In the genomic region with DNA sequence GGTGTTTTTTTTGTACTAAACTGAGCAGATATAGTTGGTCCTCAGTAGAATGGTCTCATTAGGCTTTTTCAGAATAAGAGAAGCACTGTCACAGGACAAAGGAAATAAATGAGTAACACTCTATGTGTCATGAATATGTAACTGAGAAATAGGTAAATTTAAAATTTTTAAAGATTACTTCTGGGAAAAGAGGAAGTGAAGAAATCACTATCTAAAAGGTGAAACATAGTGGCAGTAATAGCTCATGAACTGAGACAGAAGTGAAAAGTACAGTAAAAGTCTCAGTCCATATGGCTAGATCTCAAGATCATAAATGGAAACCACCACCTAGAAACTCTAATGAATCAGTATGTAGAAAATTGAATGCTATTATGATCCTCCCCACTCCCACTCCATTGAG, we compare ENCODE assay signal across 11 cellular contexts.
DNase-seq lines count a peak whose midpoint lies in the region; ATAC-seq, FAIRE-seq and TF ChIP-seq lines count a peak whose summit lies in the region.
"Had no signal": no experiment of that assay in that cellular context is flagged by ENCODE, and none has a peak within 500 bp of the region (broad histone marks: within the 10 kb centered on the region; RNA-seq: fewer than 3 reads in every experiment).

No MANE protein-coding gene starts in this region.

- H3K27me3 ChIP-seq in GM12878 (replicated peaks in 1 of 2; ENCODE audit: control insufficient read depth in 2 of 2, insufficient read depth in 2 of 2, low read length in 1 of 2) (no peaks in the 10 kb centered on the region), GM23338 (ENCODE audit: insufficient read depth) (no peaks in the 10 kb centered on the region), gastrocnemius medialis (no peaks in the 10 kb centered on the region), gastroesophageal sphincter (no peaks in the 10 kb centered on the region)
- H3K27me3 ChIP-seq: heart right ventricle had no signal

- DNase-seq in GM12878 (ENCODE audit: low read depth, low spot score) = peak; percentile 31
- no peak for DNase-seq in GM23338 (ENCODE audit: low spot score)
- DNase-seq in gastrocnemius medialis = no peak
- DNase-seq in globus pallidus (ENCODE audit: low spot score) = no peak
- DNase-seq: activated CD4-positive, alpha-beta T cell treated with anti-CD3 and anti-CD28 coated beads for 1 hour; heart right ventricle had no signal

- TF ChIP-seq RAD21 in GM12878 (IDR thresholded peaks at IDR 0.05; ENCODE audit: insufficient read depth, low read depth, low read length) = no peak

- H3K9ac ChIP-seq in GM12878 (ENCODE audit: control insufficient read depth, insufficient read depth, low read length) = no peak overlapping the region

- H3K36me3 ChIP-seq in GM12878 (ENCODE audit: control insufficient read depth in 2 of 2, insufficient read depth in 2 of 2, low read length in 1 of 2) (no peaks in the 10 kb centered on the region), GM23338 (ENCODE audit: insufficient read depth) (no peaks in the 10 kb centered on the region), gastrocnemius medialis (no peaks in the 10 kb centered on the region), gastroesophageal sphincter (peaks cover 0 to 24% of the 10 kb centered on the region in 2 donors)
- H3K36me3 ChIP-seq: heart right ventricle, thoracic aorta had no signal

- peak; percentile 90 for ATAC-seq in GM18870 (IDR thresholded peaks at IDR 0.05; ENCODE audit: unreplicated experiment)
- ATAC-seq in GM21515 (IDR thresholded peaks at IDR 0.05; ENCODE audit: unreplicated experiment) = peak; percentile 72
- ATAC-seq in HG03139 (IDR thresholded peaks at IDR 0.05; ENCODE audit: unreplicated experiment) = peak; percentile 60
- peak; percentile 95 for ATAC-seq in GM12878
- no peak for ATAC-seq in GM23338
- no peak for ATAC-seq in gastrocnemius medialis
- ATAC-seq in gastroesophageal sphincter = no peak
- ATAC-seq: heart right ventricle had no signal

- peak; percentile 89 for FAIRE-seq in GM12878 (lab: Jason Lieb, UNC)

- in situ Hi-C loops in GM12878 (cut with MboI) (loop anchor here (5.0 kb wide), 1 partner anchor 222 kb away; no protein-coding TSS in a partner anchor), gastrocnemius medialis (cut with MboI; ENCODE audit: low sequenced_read_pairs in 4 of 4) (loop anchor here in 3 of 4 donors (5.0 to 10.0 kb wide), 3 partner anchors 269 to 382 kb away; no protein-coding TSS in a partner anchor)

- H3K36me3 Mint-ChIP-seq in GM23338 (ENCODE audit: low read depth) = no peaks in the 10 kb centered on the region

- no peaks in the 10 kb centered on the region for H3F3A ChIP-seq in GM23338 (replicated peaks; ENCODE audit: low read depth)

- H3K4me3 ChIP-seq in GM12878 (no peak overlapping the region), GM23338 (no peak overlapping the region), gastrocnemius medialis (no peak overlapping the region), gastroesophageal sphincter (no peak overlapping the region)
- H3K4me3 ChIP-seq: heart right ventricle, thoracic aorta had no signal

- H3K4me1 Mint-ChIP-seq in GM23338 = peaks cover 3% of the 10 kb centered on the region; the same call in 1 of the 3 replicates

- H3K27ac Mint-ChIP-seq in GM23338 = no peak overlapping the region

- H4K20me1 ChIP-seq in GM12878 (ENCODE audit: control insufficient read depth, insufficient read depth) = no peaks in the 10 kb centered on the region
- no peaks in the 10 kb centered on the region for H4K20me1 ChIP-seq in GM23338 (replicated peaks; ENCODE audit: insufficient read depth)

- no peak overlapping the region for H3K27ac ChIP-seq in GM12878 (ENCODE audit: control insufficient read depth, insufficient read depth)
- H3K27ac ChIP-seq in GM23338 (ENCODE audit: low read depth) = no peak overlapping the region
- H3K27ac ChIP-seq in gastrocnemius medialis = no peak overlapping the region
- no peak overlapping the region for H3K27ac ChIP-seq in gastroesophageal sphincter
- H3K27ac ChIP-seq: heart right ventricle, thoracic aorta had no signal

- CTCF ChIA-PET in GM12878 (lab: Yijun Ruan, JAX) = interaction anchor here (0.6 to 7.9 kb wide), 11 partner anchors 15 to 382 kb away, joined by 3 to 333 read pairs (median 3); a partner anchor contains a TSS

- H2AFZ ChIP-seq in GM12878 (ENCODE audit: control insufficient read depth, low read depth, low read length) (no peak overlapping the region), GM23338 (no peak overlapping the region)

- RAD21 ChIA-PET in GM12878 (lab: Charles Lee; ENCODE audit: unreplicated experiment) = interaction anchor here (0.7 to 4.0 kb wide), 11 partner anchors 105 to 336 kb away, joined by 3 to 40 read pairs (median 3); a partner anchor contains a TSS

- H3K79me2 ChIP-seq in GM12878 (ENCODE audit: control insufficient read depth, insufficient read depth, low read length) (no peaks in the 10 kb centered on the region), GM23338 (replicated peaks; ENCODE audit: insufficient read depth) (no peaks in the 10 kb centered on the region)

- SMC1A ChIA-PET in GM12878 (lab: Charles Lee; ENCODE audit: uncharacterized antibody, unreplicated experiment) = interaction anchor here (0.6 to 5.2 kb wide), 17 partner anchors 10 to 338 kb away, joined by 3 to 183 read pairs (median 4); a partner anchor contains a TSS

- no peaks in the 10 kb centered on the region for H3K9me2 ChIP-seq in GM23338 (ENCODE audit: insufficient read depth)

- H3K4me3 Mint-ChIP-seq in GM23338 = no peak overlapping the region

- POLR2A ChIA-PET in GM12878 (lab: Charles Lee) = interaction anchor here (0.6 to 1.0 kb wide), 3 partner anchors 151 to 347 kb away, joined by 3 to 9 read pairs (median 3); no protein-coding TSS in a partner anchor

- TF ChIP-seq EP300 in GM12878 (IDR thresholded peaks at IDR 0.05; ENCODE audit: borderline replicate concordance in 1 of 2, control insufficient read depth in 1 of 2, low read depth in 2 of 2, low read length in 2 of 2) (peak; percentile 71 to 83; a peak in 3 of 4 replicates), gastroesophageal sphincter (IDR thresholded peaks at IDR 0.05) (no peak)

- H3K27me3 Mint-ChIP-seq in GM23338 (ENCODE audit: insufficient read depth, low read depth, poor library complexity) = no peaks in the 10 kb centered on the region

- H3K4me2 ChIP-seq in GM12878 (ENCODE audit: control insufficient read depth, insufficient read depth) (peak overlapping the region; percentile 69; the same call in 1 of the 2 replicates), GM23338 (no peak overlapping the region)

- H3K4me1 ChIP-seq in GM12878 (ENCODE audit: control insufficient read depth, insufficient read depth, low read length) = peaks cover 8% of the 10 kb centered on the region; the same call in 1 of the 2 replicates
- H3K4me1 ChIP-seq in GM23338 (ENCODE audit: insufficient read depth) = no peaks in the 10 kb centered on the region
- no peaks in the 10 kb centered on the region for H3K4me1 ChIP-seq in gastrocnemius medialis
- peaks cover 0 to 9% (median 0%) of the 10 kb centered on the region in 3 donors for H3K4me1 ChIP-seq in gastroesophageal sphincter
- H3K4me1 ChIP-seq: heart right ventricle had no signal

- TF ChIP-seq POLR2A in GM12878 (IDR thresholded peaks at IDR 0.05; ENCODE audit: low read depth, low read length) (no peak), gastrocnemius medialis (IDR thresholded peaks at IDR 0.05) (no peak), gastroesophageal sphincter (IDR thresholded peaks at IDR 0.05) (no peak)

- TF ChIP-seq CTCF in GM12878 (IDR thresholded peaks at IDR 0.05 in 2 of 3, conservative IDR thresholded peaks at IDR 0.05 in 1 of 3; ENCODE audit: control insufficient read depth in 2 of 3, extremely low read depth in 1 of 3, insufficient read depth in 1 of 3, low read depth in 3 of 3, low read length in 3 of 3) (no peak), GM23338 (conservative IDR thresholded peaks at IDR 0.05; ENCODE audit: low read depth in 2 of 2) (no peak), gastrocnemius medialis (IDR thresholded peaks at IDR 0.05 in 4 of 5, conservative IDR thresholded peaks at IDR 0.05 in 1 of 5) (no peak), gastroesophageal sphincter (IDR thresholded peaks at IDR 0.05) (no peak)

- no TSS peak for BruUV-seq in GM12878 (replicated peaks; lab: Mats Ljungman, UMichigan)

- intact Hi-C loops in GM12878 (cut with micrococcal nuclease; ENCODE audit: unreplicated experiment) (loop anchor here (5.0 kb wide), 1 partner anchor 62 kb away; no protein-coding TSS in a partner anchor), gastrocnemius medialis (cut with DNase I; ENCODE audit: low total_unique reads) (loop anchor here (10.0 kb wide), 1 partner anchor 159 kb away; a partner anchor contains a TSS)

- H3K9me3 Mint-ChIP-seq in GM23338 = no peaks in the 10 kb centered on the region

- H3K9me3 ChIP-seq in GM12878 (replicated peaks; ENCODE audit: control insufficient read depth, insufficient read depth, low read length) (no peaks in the 10 kb centered on the region), gastrocnemius medialis (no peaks in the 10 kb centered on the region), gastroesophageal sphincter (no peaks in the 10 kb centered on the region)
- H3K9me3 ChIP-seq: heart right ventricle, thoracic aorta had no signal

TF ChIP-seq in GM12878, 131 proteins besides CTCF, POLR2A, EP300 and RAD21 (continues in another document):
- TF ChIP-seq PML (IDR thresholded peaks at IDR 0.05; ENCODE audit: low read length) (no peak), SMAD5 (IDR thresholded peaks at IDR 0.05; ENCODE audit: low read depth) (no peak), LARP7 (IDR thresholded peaks at IDR 0.05) (no peak), BHLHE40 (IDR thresholded peaks at IDR 0.05; ENCODE audit: borderline replicate concordance in 1 of 2, low read depth in 2 of 2, low read length in 1 of 2) (peak; percentile 16 to 55; a peak in 3 of 4 replicates)

TF ChIP-seq in GM23338, 12 proteins besides CTCF, POLR2A, EP300 and RAD21 (continues in another document):
- TF ChIP-seq ZNF114 (CRISPR knock-in tag; IDR thresholded peaks at IDR 0.05) = no peak
- no peak for TF ChIP-seq ZNF331 (CRISPR knock-in tag; IDR thresholded peaks at IDR 0.05; ENCODE audit: low read depth)
- TF ChIP-seq NANOG (IDR thresholded peaks at IDR 0.05; ENCODE audit: borderline replicate concordance) = no peak
- no peak for TF ChIP-seq POLR2AphosphoS5 (IDR thresholded peaks at IDR 0.05; ENCODE audit: low read depth)
- no peak for TF ChIP-seq STAT1 (IDR thresholded peaks at IDR 0.05; ENCODE audit: unreplicated experiment)
- TF ChIP-seq CREB1 (CRISPR knock-in tag; IDR thresholded peaks at IDR 0.05; ENCODE audit: low read depth) = no peak

Comparison
In these comparisons a context has a peak if more than half of its experiments do, and no peak if none do; other contexts are left out.
1. ATAC-seq: peak in GM18870 (single experiment), GM21515 (single experiment), HG03139 (single experiment) and GM12878 (single experiment); none in GM23338 (single experiment), gastrocnemius medialis (0 of 2) and gastroesophageal sphincter (single experiment).